8 cellular contexts compared by ENCODE assay signal in the genomic region with DNA sequence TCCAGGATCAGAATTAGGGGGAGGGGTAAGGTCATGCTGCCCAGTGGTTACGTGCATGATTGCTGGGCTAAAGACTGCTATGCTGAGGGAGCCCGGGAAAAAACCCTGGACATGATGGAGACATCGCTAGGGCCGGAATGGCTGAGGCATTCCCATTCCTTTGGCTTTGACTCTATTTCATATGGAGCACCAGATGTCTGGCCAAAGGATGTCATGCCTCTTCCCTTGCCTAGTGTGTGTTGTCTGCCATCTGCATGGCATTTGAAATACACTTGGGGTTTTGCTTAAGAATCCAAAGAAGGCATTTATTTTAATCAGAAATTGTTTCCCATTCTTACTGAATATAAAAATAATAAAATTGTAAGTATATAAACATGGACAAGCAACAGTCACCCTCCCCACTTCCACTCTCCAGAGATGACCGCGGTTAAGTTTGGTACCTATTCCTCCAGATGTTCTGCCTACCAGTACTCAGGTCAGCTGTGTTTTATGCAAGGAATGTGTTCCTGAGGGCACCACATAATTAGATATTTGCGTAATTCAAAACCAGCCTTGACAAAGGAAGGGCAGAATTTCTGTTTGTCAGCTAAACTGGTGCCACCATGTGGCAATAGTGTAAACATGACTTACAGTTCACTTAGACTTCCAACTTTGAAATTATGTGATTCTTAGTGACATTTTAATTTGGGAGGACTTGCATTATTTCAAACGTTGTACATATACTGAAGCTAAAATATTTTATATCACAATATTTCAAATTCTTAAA.
DNase-seq lines count a peak whose midpoint lies in the region; ATAC-seq, FAIRE-seq and TF ChIP-seq lines count a peak whose summit lies in the region.

No MANE protein-coding gene starts in this region.

- no peak for TF ChIP-seq POLR2A in GM18505 (IDR thresholded peaks at IDR 0.05; ENCODE audit: borderline replicate concordance, extremely low read depth, insufficient read depth, insufficient read length)

- no peak overlapping the region for H3K4me3 ChIP-seq in aorta (ENCODE audit: low read length in 2 of 2)

- WGBS in aorta, 2 donors = 45 to 49% methylated on average over 8 of the region's 8 CpGs

- peak overlapping the region in 1 of 7 donors; percentile 43 for H3K27ac Mint-ChIP-seq in CD14-positive monocyte

- DNase-seq in CD14-positive monocyte (ENCODE audit: low spot score) (no peak), NCI-H774 (lab: John Stamatoyannopoulos, UW) (peak; percentile 54), putamen (ENCODE audit: low spot score) (peak; percentile 1), islet precursor cell (no peak), aorta (no peak)

- intact Hi-C loops in CD14-positive monocyte (cut with micrococcal nuclease) (no loop called here), aorta (cut with DNase I) (loop anchor here in 1 of 2 donors (5.0 kb wide), 1 partner anchor 262 kb away; no protein-coding TSS in a partner anchor)

- H3K36me3 ChIP-seq in aorta (ENCODE audit: control insufficient read depth in 1 of 2, insufficient read depth in 2 of 2, low read length in 1 of 2) = no peaks in the 10 kb centered on the region

- H3K4me1 ChIP-seq in aorta (ENCODE audit: control insufficient read depth in 1 of 2, insufficient read depth in 2 of 2, low read length in 2 of 2) = no peaks in the 10 kb centered on the region

- peak; percentile 20 for TF ChIP-seq CTCF in CD14-positive monocyte (IDR thresholded peaks at IDR 0.05)

- H3K36me3 Mint-ChIP-seq in CD14-positive monocyte = no peaks in the 10 kb centered on the region

- H3K27me3 Mint-ChIP-seq in CD14-positive monocyte (ENCODE audit: low read depth in 3 of 3) = peaks cover 0 to 2% (median 0%) of the 10 kb centered on the region in 3 donors

- no peaks in the 10 kb centered on the region for H3K9me3 ChIP-seq in aorta (ENCODE audit: control insufficient read depth, low read length)

- H3K9me3 Mint-ChIP-seq in CD14-positive monocyte = no peaks in the 10 kb centered on the region

- no peak overlapping the region for H3K27ac ChIP-seq in aorta (ENCODE audit: low read depth in 1 of 2, low read length in 2 of 2)

- peak; percentile 84 for FAIRE-seq in endometrium (lab: Jason Lieb, UNC)

- H3K27me3 ChIP-seq in aorta (ENCODE audit: control insufficient read depth in 1 of 2, insufficient read depth in 2 of 2, low read length in 1 of 2) = no peaks in the 10 kb centered on the region

- peak; percentile 52 for ATAC-seq in GM19351 (IDR thresholded peaks at IDR 0.05; ENCODE audit: unreplicated experiment)
- no peak for ATAC-seq in aorta (ENCODE audit: low FRiP score)
- ATAC-seq in GM18505 (IDR thresholded peaks at IDR 0.05; ENCODE audit: unreplicated experiment) = no peak

- H3K4me3 Mint-ChIP-seq in CD14-positive monocyte = no peak overlapping the region

- H3K4me1 Mint-ChIP-seq in CD14-positive monocyte = peaks cover 32% of the 10 kb centered on the region

Comparison
In these comparisons a context has a peak if more than half of its experiments do, and no peak if none do; other contexts are left out.
1. DNase-seq: peak in NCI-H774 (single experiment) and putamen (single experiment); none in CD14-positive monocyte (single experiment), islet precursor cell (single experiment) and aorta (0 of 2).